In genomic region chr11:60377737-60378136, GRCh38 we compare ENCODE assay signal across 9 cellular contexts. TPM values are rescaled to one million over a fixed set of nuclear protein-coding genes. Genes with fewer than 3 reads are reported as not detected.
DNase-seq lines count a peak whose midpoint lies in the region; ATAC-seq and TF ChIP-seq lines count a peak whose summit lies in the region.
"Had no signal": no experiment of that assay in that cellular context is flagged by ENCODE, and none has a peak within 500 bp of the region (broad histone marks: within the 10 kb centered on the region; RNA-seq: fewer than 3 reads in every experiment).

No MANE protein-coding gene starts in this region.

- ATAC-seq in stimulated activated naive CD8-positive, alpha-beta T cell treated with anti-CD3 and anti-CD28 coated beads, Interleukin-15, Interleukin-2, amounts not matched to agents 100 U/mL and 50 U/mL, for 24 hours: peak; percentile 49
- ATAC-seq in stimulated activated naive CD8-positive, alpha-beta T cell treated with anti-CD3 and anti-CD28 coated beads, Interleukin-15, amount 100 ng/mL, for 72 hours: no peak
- peak; percentile 84 for ATAC-seq in upper lobe of right lung

- TF ChIP-seq CTCF in upper lobe of right lung (IDR thresholded peaks at IDR 0.05): no peak

- no peaks in the 10 kb centered on the region for H3K4me1 ChIP-seq in upper lobe of right lung
- H3K4me1 ChIP-seq in SJCRH30: no peaks in the 10 kb centered on the region

- no peaks in the 10 kb centered on the region for H3K9me3 Mint-ChIP-seq in stimulated activated naive CD8-positive, alpha-beta T cell treated with anti-CD3 and anti-CD28 coated beads, Interleukin-15, amount 100 ng/mL, for 72 hours

- H3K27ac Mint-ChIP-seq in stimulated activated naive CD8-positive, alpha-beta T cell treated with anti-CD3 and anti-CD28 coated beads, Interleukin-15, amount 100 ng/mL, for 72 hours: no peak overlapping the region

- H3K9me3 ChIP-seq in upper lobe of right lung (no peaks in the 10 kb centered on the region), SJCRH30 (replicated peaks) (no peaks in the 10 kb centered on the region)

- peak overlapping the region; percentile 86 for H3K27ac ChIP-seq in upper lobe of right lung
- no peak overlapping the region for H3K27ac ChIP-seq in SJCRH30
- H3K27ac ChIP-seq: KMS-11 had no signal

- peaks cover 40% of the 10 kb centered on the region for H3K27me3 Mint-ChIP-seq in stimulated activated naive CD8-positive, alpha-beta T cell treated with anti-CD3 and anti-CD28 coated beads, Interleukin-15, amount 100 ng/mL, for 72 hours

- H3K4me3 Mint-ChIP-seq in stimulated activated naive CD8-positive, alpha-beta T cell treated with anti-CD3 and anti-CD28 coated beads, Interleukin-15, amount 100 ng/mL, for 72 hours: no peak overlapping the region

- H3K4me3 ChIP-seq in upper lobe of right lung: no peak overlapping the region
- no peak overlapping the region for H3K4me3 ChIP-seq in SJCRH30

- H3K4me1 Mint-ChIP-seq in stimulated activated naive CD8-positive, alpha-beta T cell treated with anti-CD3 and anti-CD28 coated beads, Interleukin-15, amount 100 ng/mL, for 72 hours: peaks cover 7% of the 10 kb centered on the region

- no peak for DNase-seq in stimulated activated naive CD8-positive, alpha-beta T cell treated with anti-CD3 and anti-CD28 coated beads, Interleukin-15, Interleukin-2, amounts not matched to agents 100 U/mL and 50 U/mL, for 24 hours
- no peak for DNase-seq in stimulated activated naive CD8-positive, alpha-beta T cell treated with anti-CD3 and anti-CD28 coated beads, Interleukin-15, amount 100 ng/mL, for 72 hours
- DNase-seq in NAMALWA (ENCODE audit: low spot score): peak; percentile 39
- peak; percentile 18 for DNase-seq in inferior parietal cortex (ENCODE audit: extremely low spot score)
- DNase-seq in upper lobe of right lung: peak; percentile 75
- no peak for DNase-seq in SJCRH30
- no peak for DNase-seq in NCI-H526 (lab: John Stamatoyannopoulos, UW)
- DNase-seq in NCI-H510A treated with DMSO at 0.1 percent for 48 hours (lab: John Stamatoyannopoulos, UW): no peak

- intact Hi-C loops in upper lobe of right lung (cut with DNase I): no loop called here

- H3K27me3 ChIP-seq in upper lobe of right lung (no peaks in the 10 kb centered on the region), SJCRH30 (no peaks in the 10 kb centered on the region)

- H3K36me3 ChIP-seq in upper lobe of right lung (no peaks in the 10 kb centered on the region), SJCRH30 (no peaks in the 10 kb centered on the region)

RNA-seq across cellular contexts. Expression of gene MS4A7, which starts 0.6 kb away (rescaled TPM):
- 184 TPM for total RNA-seq in upper lobe of right lung
- not detected in 2 replicates for total RNA-seq in SJCRH30 (2014; rRNA removed; shearing (Covaris generic))

RNA-seq across cellular contexts. Expression of gene MS4A14, which starts 18.5 kb away (rescaled TPM):
- 10.3 TPM for total RNA-seq in upper lobe of right lung
- not detected in 2 replicates for total RNA-seq in SJCRH30 (2014; rRNA removed; shearing (Covaris generic))

RNA-seq across cellular contexts. Expression of gene MS4A6E, which starts 50.7 kb away (rescaled TPM):
- not detected for total RNA-seq in upper lobe of right lung
- not detected in 2 replicates for total RNA-seq in SJCRH30 (2014; rRNA removed; shearing (Covaris generic))

RNA-seq across cellular contexts. Expression of gene MS4A5, which starts 51.6 kb away (rescaled TPM):
- total RNA-seq in upper lobe of right lung: not detected
- total RNA-seq in SJCRH30 (2014; rRNA removed; shearing (Covaris generic)): not detected in 2 replicates

Comparison
In these comparisons a context has a peak if more than half of its experiments do, and no peak if none do; other contexts are left out.
1. DNase-seq: peak in NAMALWA (single experiment), inferior parietal cortex (single experiment) and upper lobe of right lung (single experiment); none in stimulated activated naive CD8-positive, alpha-beta T cell treated with anti-CD3 and anti-CD28 coated beads, Interleukin-15, Interleukin-2, amounts not matched to agents 100 U/mL and 50 U/mL, for 24 hours (single experiment), stimulated activated naive CD8-positive, alpha-beta T cell treated with anti-CD3 and anti-CD28 coated beads, Interleukin-15, amount 100 ng/mL, for 72 hours (0 of 2), SJCRH30 (0 of 2), NCI-H526 (0 of 2) and NCI-H510A treated with DMSO at 0.1 percent for 48 hours (single experiment).
2. RNA of gene MS4A7, which starts 0.6 kb away (total RNA-seq): 184 TPM in upper lobe of right lung (single experiment); not detected in SJCRH30; every median in the first group is over 100 times any median in the second.
3. RNA of gene MS4A14, which starts 18.5 kb away (total RNA-seq): 10.3 TPM in upper lobe of right lung (single experiment); not detected in SJCRH30; every median in the first group is over 10 times any median in the second.